Comparison of ENCODE assay signal across 8 cellular contexts in the genomic region with DNA sequence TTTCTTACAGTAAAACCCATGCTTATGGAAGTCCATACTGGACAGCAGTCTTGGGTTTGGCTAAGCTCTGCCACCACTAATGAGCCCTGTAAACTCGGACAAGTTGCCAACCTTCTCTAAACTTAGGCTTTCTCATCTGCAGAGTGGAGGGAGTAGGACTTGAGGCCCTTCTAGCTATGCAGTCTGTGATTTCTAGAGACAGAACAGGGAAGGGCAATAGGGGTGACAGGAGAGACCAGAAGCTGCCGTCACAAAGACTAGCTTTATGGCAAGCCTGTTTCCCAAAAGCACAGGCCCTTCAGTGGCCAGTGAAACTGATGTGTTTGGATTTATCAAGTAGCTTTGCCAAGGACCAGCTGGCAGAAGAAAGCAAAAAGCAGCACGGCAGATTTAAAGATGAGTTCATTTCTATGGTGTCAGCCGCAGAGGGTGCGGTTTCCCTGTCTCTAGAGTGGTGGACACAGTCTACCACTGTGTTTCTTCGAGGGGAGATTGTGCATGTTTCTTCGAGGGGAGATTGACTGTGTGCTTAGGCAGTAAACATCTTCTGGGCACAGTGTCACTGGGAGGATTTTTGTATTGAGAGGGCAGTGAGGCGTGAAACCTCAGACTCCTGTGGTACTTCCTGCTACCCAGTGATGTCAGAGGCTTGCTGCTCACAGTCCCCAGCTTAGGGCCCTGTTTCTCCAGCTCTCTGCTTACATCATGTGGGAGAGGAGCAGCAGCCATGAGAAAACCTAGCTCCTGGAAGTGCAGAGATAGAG.
DNase-seq lines count a peak whose midpoint lies in the region; ATAC-seq and TF ChIP-seq lines count a peak whose summit lies in the region.

No MANE protein-coding gene starts in this region.

- TF ChIP-seq POLR2A in adrenal gland (IDR thresholded peaks at IDR 0.05): no peak

- CTCF ChIA-PET in T-cell (lab: Charles Lee): no interaction called here

- no peak for TF ChIP-seq CTCF in thoracic aorta (IDR thresholded peaks at IDR 0.05)
- TF ChIP-seq CTCF in adrenal gland (IDR thresholded peaks at IDR 0.05): no peak

- no peak overlapping the region for H3K27ac Mint-ChIP-seq in T-cell

- H3K9me3 ChIP-seq in thoracic aorta: no peaks in the 10 kb centered on the region
- H3K9me3 ChIP-seq in adrenal gland (replicated peaks in 1 of 3): no peaks in the 10 kb centered on the region

- intact Hi-C loops in adrenal gland (cut with DNase I) (no loop called here), posterior vena cava (cut with DNase I) (no loop called here)

- H3K27me3 ChIP-seq in thoracic aorta (replicated peaks; ENCODE audit: insufficient read depth) (no peaks in the 10 kb centered on the region), adrenal gland (no peaks in the 10 kb centered on the region)

- peaks cover 4 to 5% of the 10 kb centered on the region in 2 donors for H3K27me3 Mint-ChIP-seq in T-cell

- DNase-seq in GF-D8 (lab: John Stamatoyannopoulos, UW): peak; percentile 27
- peak in 7 of 34 experiments; percentile 0 to 38 (median 4) for DNase-seq in T-cell
- DNase-seq in hippocampal formation (lab: John Stamatoyannopoulos, UW): peak; percentile 35 to 40
- no peak for DNase-seq in thoracic aorta (ENCODE audit: low spot score)
- DNase-seq in adrenal gland: no peak
- DNase-seq in posterior vena cava (ENCODE audit: low spot score): no peak

- H3K4me1 ChIP-seq in thoracic aorta (ENCODE audit: control insufficient read depth in 1 of 2, low read depth in 2 of 2): peaks cover 0 to 39% of the 10 kb centered on the region in 2 donors
- no peaks in the 10 kb centered on the region for H3K4me1 ChIP-seq in adrenal gland (replicated peaks in 1 of 2)

- ATAC-seq in GM21367 (IDR thresholded peaks at IDR 0.05; ENCODE audit: unreplicated experiment): peak; percentile 98
- ATAC-seq in HG03521 (IDR thresholded peaks at IDR 0.05; ENCODE audit: unreplicated experiment): peak; percentile 98
- ATAC-seq in T-cell (replicated peaks in 1 of 4): peak; percentile 16 to 30 (median 24)
- no peak for ATAC-seq in thoracic aorta (ENCODE audit: insufficient number of reproducible peaks, low FRiP score, low read depth)

- WGBS in adrenal gland, 4 donors: 77 to 83% (median 80%) methylated on average over 8 of the region's 8 CpGs

- H3K4me3 Mint-ChIP-seq in T-cell: no peak overlapping the region

- peaks cover 0 to 3% (median 0%) of the 10 kb centered on the region in 3 donors for H3K9me3 Mint-ChIP-seq in T-cell

- H3K36me3 ChIP-seq in thoracic aorta (no peaks in the 10 kb centered on the region), adrenal gland (replicated peaks in 1 of 2) (no peaks in the 10 kb centered on the region)

- POLR2A ChIA-PET in T-cell (lab: Charles Lee): no interaction called here

- H3K4me1 Mint-ChIP-seq in T-cell: peaks cover 0 to 2% (median 0%) of the 10 kb centered on the region in 3 donors

- H3K27ac ChIP-seq in thoracic aorta (peak overlapping the region; percentile 70 to 74), adrenal gland (no peak overlapping the region)

- H3K4me3 ChIP-seq in thoracic aorta (peak overlapping the region; percentile 8), adrenal gland (no peak overlapping the region)

- H3K36me3 Mint-ChIP-seq in T-cell: no peaks in the 10 kb centered on the region

Comparison
In these comparisons a context has a peak if more than half of its experiments do, and no peak if none do; other contexts are left out.
1. DNase-seq: peak in GF-D8 (single experiment) and hippocampal formation (2 of 2); none in thoracic aorta (single experiment), adrenal gland (0 of 7) and posterior vena cava (single experiment).
2. H3K27ac ChIP-seq: peak in thoracic aorta (2 of 2); none in adrenal gland (0 of 5).